11 cellular contexts compared by ENCODE assay signal in the genomic region with DNA sequence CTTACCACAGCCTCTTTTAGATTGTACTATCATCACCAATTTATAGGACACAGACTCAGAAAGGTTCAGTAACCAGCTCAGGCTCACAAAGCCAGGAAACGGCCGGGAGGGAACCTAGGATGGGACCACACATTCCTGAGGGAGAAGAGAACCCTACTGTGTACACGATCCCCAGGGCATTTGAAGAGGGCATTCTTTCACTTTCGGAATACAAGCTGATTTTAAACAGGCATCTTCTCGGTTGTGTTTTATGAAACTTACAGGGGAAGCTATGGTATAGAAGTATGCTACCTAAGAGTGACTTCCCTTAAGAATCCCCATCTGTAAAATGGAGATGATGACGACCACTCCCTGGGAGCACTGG. TPM values are rescaled to one million over a fixed set of nuclear protein-coding genes. Genes with fewer than 3 reads are reported as not detected.
A peak's percentile ranks its signal among the peaks of the same experiment; 100 is the strongest.
DNase-seq lines count a peak whose midpoint lies in the region; ATAC-seq and TF ChIP-seq lines count a peak whose summit lies in the region.
"Had no signal": no experiment of that assay in that cellular context is flagged by ENCODE, and none has a peak within 500 bp of the region (broad histone marks: within the 10 kb centered on the region; RNA-seq: fewer than 3 reads in every experiment).

No MANE protein-coding gene starts in this region.

- H3K9me3 ChIP-seq in lower lobe of right lung (no peaks in the 10 kb centered on the region), WERI-Rb-1 (ENCODE audit: severe bottlenecking) (no peaks in the 10 kb centered on the region)

- DNase-seq in lower lobe of right lung (no peak), hypothalamus (lab: John Stamatoyannopoulos, UW) (no peak), caudate nucleus (lab: John Stamatoyannopoulos, UW) (no peak), WERI-Rb-1 (no peak)
- DNase-seq in stimulated activated CD4-positive, alpha-beta T cell treated with anti-CD3 and anti-CD28 coated beads, Interleukin-2, amount 100 ng/mL, for 24 hours: no peak
- DNase-seq: activated naive CD4-positive, alpha-beta T cell; IMR-90 had no signal

- H3K36me3 ChIP-seq in lower lobe of right lung (no peaks in the 10 kb centered on the region), WERI-Rb-1 (no peaks in the 10 kb centered on the region; the same call in 1 of the 2 replicates)

- H3K4me3 ChIP-seq in lower lobe of right lung: peak overlapping the region; percentile 17
- H3K4me3 ChIP-seq in WERI-Rb-1 (ENCODE audit: low read depth, low read length): no peak overlapping the region

- intact Hi-C loops in lower lobe of right lung (cut with DNase I): no loop called here

- H3K27ac ChIP-seq in lower lobe of right lung (peak overlapping the region; percentile 54), caudate nucleus (ENCODE audit: low read depth, low read length) (no peak overlapping the region), WERI-Rb-1 (no peak overlapping the region)
- H3K27ac ChIP-seq: RWPE1 had no signal

- H3K27me3 ChIP-seq in lower lobe of right lung (ENCODE audit: low read depth) (no peaks in the 10 kb centered on the region), WERI-Rb-1 (ENCODE audit: insufficient read depth, low read depth, severe bottlenecking) (no peaks in the 10 kb centered on the region)

- ATAC-seq in GM18511 (IDR thresholded peaks at IDR 0.05; ENCODE audit: unreplicated experiment): peak; percentile 47
- ATAC-seq in GM21423 (IDR thresholded peaks at IDR 0.05; ENCODE audit: unreplicated experiment): peak; percentile 35
- ATAC-seq in HG03354 (IDR thresholded peaks at IDR 0.05; ENCODE audit: poor library complexity, severe bottlenecking, unreplicated experiment): peak; percentile 54
- peak; percentile 19 to 28 for ATAC-seq in lower lobe of right lung

- TF ChIP-seq CTCF in lower lobe of right lung (IDR thresholded peaks at IDR 0.05) (no peak), WERI-Rb-1 (IDR thresholded peaks at IDR 0.05; ENCODE audit: low read depth, low read length) (no peak)

- H3K4me1 ChIP-seq in lower lobe of right lung: peaks cover 59% of the 10 kb centered on the region

RNA-seq across cellular contexts. Expression of gene SMCO4, which starts 19.0 kb away (rescaled TPM):
- 73.5 TPM for total RNA-seq in lower lobe of right lung
